ENCODE assay signal across 15 cellular contexts in the genomic region with DNA sequence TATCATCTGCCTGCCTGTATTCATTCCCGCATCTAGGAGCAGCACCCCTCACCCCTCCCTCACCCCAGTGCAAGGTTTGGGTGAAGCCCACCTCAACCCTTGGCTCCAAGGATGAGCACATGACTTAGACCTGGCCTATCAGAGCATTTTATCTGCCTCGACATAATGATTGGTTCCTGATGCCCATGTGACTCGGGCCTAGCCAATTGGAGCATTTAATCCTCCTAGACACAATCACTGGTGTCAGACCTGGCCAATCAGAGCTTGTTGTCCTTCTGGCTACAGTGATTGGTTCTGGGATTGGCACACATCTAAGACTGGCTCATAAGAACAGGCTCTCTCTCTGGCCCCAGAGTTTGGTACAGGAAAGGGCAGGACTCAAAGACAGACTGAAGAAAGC. TPM values are rescaled to one million over a fixed set of nuclear protein-coding genes. Genes with fewer than 3 reads are reported as not detected.
"Had no signal": no experiment of that assay in that cellular context is flagged by ENCODE, and none has a peak within 500 bp of the region (broad histone marks: within the 10 kb centered on the region; RNA-seq: fewer than 3 reads in every experiment).

No MANE protein-coding gene starts in this region.

- H3K4me3 Mint-ChIP-seq: activated naive CD4-positive, alpha-beta T cell treated with anti-CD3 and anti-CD28 coated beads, Interleukin-2, amount 50 U/mL, for 24 hours; neural crest cell; type B pancreatic cell had no signal

- H3K27me3 ChIP-seq: body of pancreas had no signal

- H3K4me1 Mint-ChIP-seq: activated naive CD4-positive, alpha-beta T cell treated with anti-CD3 and anti-CD28 coated beads, Interleukin-2, amount 50 U/mL, for 24 hours; neural crest cell had no signal

- H3K9me3 Mint-ChIP-seq: activated naive CD4-positive, alpha-beta T cell treated with anti-CD3 and anti-CD28 coated beads, Interleukin-2, amount 50 U/mL, for 24 hours; type B pancreatic cell had no signal

- H3K4me3 ChIP-seq: body of pancreas had no signal

- DNase-seq: activated T-cell treated with anti-CD3 and anti-CD28 coated beads, Interleukin-2, amount 50 U/mL, for 1 hour; body of pancreas; central memory CD4-positive, alpha-beta T cell; cortex of kidney; effector CD8-positive, alpha-beta T cell; kidney glomerular epithelial cell; stimulated activated CD4-positive, alpha-beta T cell treated with anti-CD3 and anti-CD28 coated beads, Interleukin-12 subunit alpha, Interleukin-12 subunit beta, amount 100 ng/mL, for 4 hours; stimulated activated naive CD4-positive, alpha-beta T cell; substantia nigra had no signal

- H3K27ac Mint-ChIP-seq: activated naive CD4-positive, alpha-beta T cell treated with anti-CD3 and anti-CD28 coated beads, Interleukin-2, amount 50 U/mL, for 24 hours; type B pancreatic cell had no signal

- H3K36me3 Mint-ChIP-seq: type B pancreatic cell had no signal

- ATAC-seq: activated CD4-positive, CD25-positive, alpha-beta regulatory T cell treated with anti-CD3 and anti-CD28 coated beads, Interleukin-2, amount 50 U/mL, for 24 hours; body of pancreas had no signal

- H3K27ac ChIP-seq: body of pancreas had no signal

- H3K4me1 ChIP-seq: body of pancreas had no signal

RNA-seq across cellular contexts. Expression of a gene that starts 40.5 kb away (rescaled TPM):
- total RNA-seq: body of pancreas, epithelial cell of proximal tubule, osteocyte had no signal
